Comparison of ENCODE assay signal across 8 cellular contexts in the genomic region with DNA sequence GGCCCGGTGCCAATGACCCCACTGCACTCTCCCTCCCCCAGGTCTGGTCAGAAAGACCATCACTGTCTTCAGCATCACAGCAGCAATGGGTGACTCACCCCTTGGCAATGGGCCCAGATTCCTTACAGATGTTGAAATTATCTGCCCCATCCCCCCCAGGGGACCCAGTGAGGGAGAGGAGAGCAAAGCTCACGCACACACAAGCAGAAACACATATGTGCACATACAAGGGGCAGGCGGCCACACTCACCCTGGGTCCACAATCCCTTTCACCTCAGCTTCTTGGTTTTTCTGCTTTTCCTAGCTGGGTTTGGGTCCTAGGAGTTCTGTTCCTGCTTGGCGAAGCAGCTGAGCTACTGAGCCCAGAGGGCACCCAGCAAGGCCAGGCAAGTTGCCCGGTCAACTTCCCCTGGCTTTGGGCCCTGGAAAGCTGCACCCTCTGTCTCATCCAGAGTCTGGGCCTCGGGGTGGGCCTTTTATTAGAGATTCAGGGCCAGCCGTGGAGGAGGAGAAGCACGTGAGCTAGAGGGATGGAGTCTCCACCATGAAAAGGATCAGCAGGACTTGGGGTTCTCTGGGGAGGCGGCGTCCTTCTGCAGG. TPM values are rescaled to one million over a fixed set of nuclear protein-coding genes. Genes with fewer than 3 reads are reported as not detected.
A peak's percentile ranks its signal among the peaks of the same experiment; 100 is the strongest.
DNase-seq lines count a peak whose midpoint lies in the region; ATAC-seq and TF ChIP-seq lines count a peak whose summit lies in the region.

No MANE protein-coding gene starts in this region.

- no peak overlapping the region for H3K27ac Mint-ChIP-seq in GM23338

- H3K27ac ChIP-seq in HUES6 (ENCODE audit: low read depth, low read length), result no peak overlapping the region
- no peak overlapping the region for H3K27ac ChIP-seq in GM23338 (ENCODE audit: low read depth)

- H3K9ac ChIP-seq in HUES6 (ENCODE audit: low read length), result peak overlapping the region; percentile 29

- no peak overlapping the region for H3K4me2 ChIP-seq in GM23338

- in situ Hi-C loops in GM13976 (cut with MboI; ENCODE audit: low sequenced_read_pairs, unreplicated experiment), result no loop called here

- H3K9me2 ChIP-seq in GM23338 (ENCODE audit: insufficient read depth), result no peaks in the 10 kb centered on the region

- peaks cover 37% of the 10 kb centered on the region for H3K4me1 Mint-ChIP-seq in GM23338

- H3K9me3 Mint-ChIP-seq in GM23338, result no peaks in the 10 kb centered on the region

- peaks cover 3% of the 10 kb centered on the region; the same call in 1 of the 3 replicates for H3K36me3 Mint-ChIP-seq in GM23338 (ENCODE audit: low read depth)

- peaks cover 12% of the 10 kb centered on the region; the same call in 1 of the 2 replicates for H3F3A ChIP-seq in GM23338 (replicated peaks; ENCODE audit: low read depth)

- no peaks in the 10 kb centered on the region for H3K27me3 ChIP-seq in HUES6 (ENCODE audit: control insufficient read depth, insufficient read depth, low read length)
- H3K27me3 ChIP-seq in GM23338 (ENCODE audit: insufficient read depth), result no peaks in the 10 kb centered on the region

- H3K79me2 ChIP-seq in GM23338 (replicated peaks; ENCODE audit: insufficient read depth), result no peaks in the 10 kb centered on the region

- H2AFZ ChIP-seq in GM23338, result no peak overlapping the region

- DNase-seq in COLO829 (ENCODE audit: low spot score) (peak; percentile 93), fibroblast of pulmonary artery (ENCODE audit: low read depth) (peak; percentile 99), non-pigmented ciliary epithelial cell (ENCODE audit: low read depth) (peak; percentile 89), GM13976 (ENCODE audit: low spot score) (no peak), GM23338 (ENCODE audit: low spot score) (no peak)

- H3K4me1 ChIP-seq in HUES6 (ENCODE audit: control insufficient read depth, insufficient read depth, low read length) (peaks cover 41% of the 10 kb centered on the region), GM23338 (ENCODE audit: insufficient read depth) (peaks cover 21% of the 10 kb centered on the region)

- peaks cover 34% of the 10 kb centered on the region for H3K27me3 Mint-ChIP-seq in GM23338 (ENCODE audit: insufficient read depth, low read depth, poor library complexity)

- H4K20me1 ChIP-seq in GM23338 (replicated peaks; ENCODE audit: insufficient read depth), result no peaks in the 10 kb centered on the region

- H3K9me3 ChIP-seq in HUES6 (ENCODE audit: control insufficient read depth, insufficient read depth, low read depth, low read length), result no peaks in the 10 kb centered on the region

- TF ChIP-seq CTCF in WI38 (IDR thresholded peaks at IDR 0.05; ENCODE audit: low read depth, low read length), result no peak
- TF ChIP-seq CTCF in fibroblast of pulmonary artery (IDR thresholded peaks at IDR 0.05; ENCODE audit: low read length, missing control alignments), result no peak
- no peak for TF ChIP-seq CTCF in GM13976 (IDR thresholded peaks at IDR 0.05; ENCODE audit: borderline replicate concordance, control extremely low read depth, extremely low read depth, insufficient read depth, missing control alignments)
- TF ChIP-seq CTCF in GM23338 (conservative IDR thresholded peaks at IDR 0.05; ENCODE audit: low read depth in 2 of 2), result no peak

- H3K4me3 ChIP-seq in HUES6 (ENCODE audit: low read depth, low read length) (no peak overlapping the region), WI38 (ENCODE audit: low read depth, low read length) (0 out of 2 replicates have a peak overlapping the region, but pooled peaks have one; percentile 14), fibroblast of pulmonary artery (replicated peaks; ENCODE audit: low read depth, low read length) (no peak overlapping the region), GM23338 (no peak overlapping the region)

- no peak overlapping the region for H3K4me3 Mint-ChIP-seq in GM23338

- H3K36me3 ChIP-seq in HUES6 (ENCODE audit: control insufficient read depth, insufficient read depth, low read length) (no peaks in the 10 kb centered on the region), GM23338 (ENCODE audit: insufficient read depth) (no peaks in the 10 kb centered on the region)

- ATAC-seq in GM23338, result no peak
- no peak for ATAC-seq in GM18861 (IDR thresholded peaks at IDR 0.05; ENCODE audit: unreplicated experiment)

TF ChIP-seq in GM23338, 12 proteins besides CTCF, POLR2A, EP300 and RAD21:
- TF ChIP-seq JUNB (IDR thresholded peaks at IDR 0.05; ENCODE audit: unreplicated experiment), result no peak
- TF ChIP-seq, protein P1, sequence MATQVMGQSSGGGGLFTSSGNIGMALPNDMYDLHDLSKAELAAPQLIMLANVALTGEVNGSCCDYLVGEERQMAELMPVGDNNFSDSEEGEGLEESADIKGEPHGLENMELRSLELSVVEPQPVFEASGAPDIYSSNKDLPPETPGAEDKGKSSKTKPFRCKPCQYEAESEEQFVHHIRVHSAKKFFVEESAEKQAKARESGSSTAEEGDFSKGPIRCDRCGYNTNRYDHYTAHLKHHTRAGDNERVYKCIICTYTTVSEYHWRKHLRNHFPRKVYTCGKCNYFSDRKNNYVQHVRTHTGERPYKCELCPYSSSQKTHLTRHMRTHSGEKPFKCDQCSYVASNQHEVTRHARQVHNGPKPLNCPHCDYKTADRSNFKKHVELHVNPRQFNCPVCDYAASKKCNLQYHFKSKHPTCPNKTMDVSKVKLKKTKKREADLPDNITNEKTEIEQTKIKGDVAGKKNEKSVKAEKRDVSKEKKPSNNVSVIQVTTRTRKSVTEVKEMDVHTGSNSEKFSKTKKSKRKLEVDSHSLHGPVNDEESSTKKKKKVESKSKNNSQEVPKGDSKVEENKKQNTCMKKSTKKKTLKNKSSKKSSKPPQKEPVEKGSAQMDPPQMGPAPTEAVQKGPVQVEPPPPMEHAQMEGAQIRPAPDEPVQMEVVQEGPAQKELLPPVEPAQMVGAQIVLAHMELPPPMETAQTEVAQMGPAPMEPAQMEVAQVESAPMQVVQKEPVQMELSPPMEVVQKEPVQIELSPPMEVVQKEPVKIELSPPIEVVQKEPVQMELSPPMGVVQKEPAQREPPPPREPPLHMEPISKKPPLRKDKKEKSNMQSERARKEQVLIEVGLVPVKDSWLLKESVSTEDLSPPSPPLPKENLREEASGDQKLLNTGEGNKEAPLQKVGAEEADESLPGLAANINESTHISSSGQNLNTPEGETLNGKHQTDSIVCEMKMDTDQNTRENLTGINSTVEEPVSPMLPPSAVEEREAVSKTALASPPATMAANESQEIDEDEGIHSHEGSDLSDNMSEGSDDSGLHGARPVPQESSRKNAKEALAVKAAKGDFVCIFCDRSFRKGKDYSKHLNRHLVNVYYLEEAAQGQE (IDR thresholded peaks at IDR 0.05; ENCODE audit: unreplicated experiment), result no peak
- TF ChIP-seq NANOG (IDR thresholded peaks at IDR 0.05; ENCODE audit: borderline replicate concordance), result no peak

RNA-seq across cellular contexts. Expression of a gene that starts 2.6 kb away (rescaled TPM):
- total RNA-seq in GM23338 (2014; rRNA removed; shearing (Covaris generic)), result 13.2 and 15.7 TPM in 2 replicates
- polyA plus RNA-seq in GM23338 (2016; fragmentation: Nextera tagmentation; extraction: Ambion mirVana), result 3.4 and 4.2 TPM in 2 replicates

RNA-seq across cellular contexts. Expression of a gene that starts 56.6 kb away (rescaled TPM):
- 60.5 and 68.5 TPM in 2 replicates for total RNA-seq in GM23338 (2014; rRNA removed; shearing (Covaris generic))
- 22.0 and 22.3 TPM in 2 replicates for polyA plus RNA-seq in GM23338 (2016; fragmentation: Nextera tagmentation; extraction: Ambion mirVana)

Comparison
In these comparisons a context has a peak if more than half of its experiments do, and no peak if none do; other contexts are left out.
1. DNase-seq: peak in COLO829 (single experiment), fibroblast of pulmonary artery (single experiment) and non-pigmented ciliary epithelial cell (single experiment); none in GM13976 (single experiment) and GM23338 (single experiment).